In genomic region chr17:79169861-79170260, GRCh38 we compare ENCODE assay signal across 1 cellular context.
TF ChIP-seq lines count a peak whose summit lies in the region.

No MANE protein-coding gene starts in this region.

TF ChIP-seq in HepG2, 621 proteins besides CTCF, POLR2A, EP300 and RAD21 (continued from another document):
- TF ChIP-seq ZNF878 (CRISPR knock-in tag; IDR thresholded peaks at IDR 0.05) (no peak), ZBTB49 (CRISPR knock-in tag; IDR thresholded peaks at IDR 0.05; ENCODE audit: borderline replicate concordance) (no peak), TCF7L2 (IDR thresholded peaks at IDR 0.05; ENCODE audit: low read depth, low read length) (no peak), IRF9 (CRISPR knock-in tag; IDR thresholded peaks at IDR 0.05; ENCODE audit: borderline replicate concordance) (no peak), HOXA5 (CRISPR knock-in tag; IDR thresholded peaks at IDR 0.05) (no peak), NR2F6 (IDR thresholded peaks at IDR 0.05) (no peak), NR2F6 (CRISPR knock-in tag; IDR thresholded peaks at IDR 0.05) (no peak), ZKSCAN1 (IDR thresholded peaks at IDR 0.05; ENCODE audit: low read length) (no peak), NONO (IDR thresholded peaks at IDR 0.05) (peak; percentile 95), NONO (CRISPR knock-in tag; conservative IDR thresholded peaks at IDR 0.05) (no peak), ARID2 (CRISPR knock-in tag; IDR thresholded peaks at IDR 0.05; ENCODE audit: borderline replicate concordance) (no peak), SP5 (CRISPR knock-in tag; IDR thresholded peaks at IDR 0.05; ENCODE audit: borderline replicate concordance, low read depth) (no peak), PHB2 (IDR thresholded peaks at IDR 0.05; ENCODE audit: partially characterized antibody) (no peak), ZNF724P (CRISPR knock-in tag; IDR thresholded peaks at IDR 0.05; ENCODE audit: borderline replicate concordance) (no peak), ZNF501 (CRISPR knock-in tag; IDR thresholded peaks at IDR 0.05) (no peak), SMC3 (IDR thresholded peaks at IDR 0.05; ENCODE audit: low read length) (no peak), ZNF614 (CRISPR knock-in tag; IDR thresholded peaks at IDR 0.05; ENCODE audit: borderline replicate concordance) (no peak), ATM (IDR thresholded peaks at IDR 0.05; ENCODE audit: borderline replicate concordance) (peak; percentile 48; the same call in 1 of the 2 replicates), BCL3 (CRISPR knock-in tag; IDR thresholded peaks at IDR 0.05) (no peak), FOXK2 (IDR thresholded peaks at IDR 0.05) (peak; percentile 26; the same call in 1 of the 2 replicates), ZNF720 (CRISPR knock-in tag; IDR thresholded peaks at IDR 0.05) (no peak)
TF ChIP-seq in HepG2: peak in this region for 4.
